9 cellular contexts compared by ENCODE assay signal in the genomic region with DNA sequence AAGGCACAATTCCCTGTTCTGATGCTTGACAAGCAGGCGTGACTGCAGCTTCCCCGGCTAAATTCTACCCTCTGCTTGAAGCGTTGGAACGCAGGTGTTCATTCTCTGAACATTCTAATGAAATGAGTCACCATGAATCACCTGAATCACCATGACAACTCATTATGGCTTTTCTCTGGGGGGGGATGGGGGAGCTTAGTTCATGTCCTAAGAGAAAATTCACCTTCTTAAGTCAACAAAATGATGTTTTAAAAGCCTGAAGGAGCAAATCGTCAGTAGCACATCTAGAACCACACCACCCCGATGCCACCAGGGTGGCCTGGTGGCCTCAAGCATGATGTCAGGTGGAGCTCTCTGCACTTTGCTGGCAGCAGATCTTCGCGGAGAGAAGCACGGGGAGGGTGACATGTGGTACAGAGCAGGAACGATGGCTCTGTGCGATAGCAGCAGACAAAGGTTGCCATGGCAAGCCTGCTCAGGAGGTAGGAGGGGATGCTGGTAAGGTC. TPM values are rescaled to one million over a fixed set of nuclear protein-coding genes. Genes with fewer than 3 reads are reported as not detected.
DNase-seq lines count a peak whose midpoint lies in the region; ATAC-seq, FAIRE-seq and TF ChIP-seq lines count a peak whose summit lies in the region.
"Had no signal": no experiment of that assay in that cellular context is flagged by ENCODE, and none has a peak within 500 bp of the region (broad histone marks: within the 10 kb centered on the region; RNA-seq: fewer than 3 reads in every experiment).

No MANE protein-coding gene starts in this region.

- ATAC-seq in stimulated activated naive CD8-positive, alpha-beta T cell treated with anti-CD3 and anti-CD28 coated beads, Interleukin-15, Interleukin-2, amounts not matched to agents 100 U/mL and 50 U/mL, for 24 hours = peak; percentile 41
- no peak for ATAC-seq in stimulated activated naive CD8-positive, alpha-beta T cell treated with anti-CD3 and anti-CD28 coated beads, Interleukin-15, amount 100 ng/mL, for 72 hours

- WGBS in esophagus squamous epithelium, 2 donors = 33 to 35% methylated on average over 9 to 11 of the region's 11 CpGs

- peaks cover 14% of the 10 kb centered on the region for H3K27me3 ChIP-seq in OCI-LY3 (ENCODE audit: low read depth, low read length)
- peaks cover 0 to 7% (median 0%) of the 10 kb centered on the region in 4 donors for H3K27me3 ChIP-seq in esophagus squamous epithelium

- peaks cover 10% of the 10 kb centered on the region for H3K4me1 Mint-ChIP-seq in stimulated activated naive CD8-positive, alpha-beta T cell treated with anti-CD3 and anti-CD28 coated beads, Interleukin-15, amount 100 ng/mL, for 72 hours

- H3K9ac ChIP-seq in OCI-LY3 (ENCODE audit: low read length) = no peak overlapping the region

- peak overlapping the region in 1 of 2 donors; percentile 44 for H3K4me3 Mint-ChIP-seq in stimulated activated naive CD8-positive, alpha-beta T cell treated with anti-CD3 and anti-CD28 coated beads, Interleukin-15, amount 100 ng/mL, for 72 hours

- H3K4me2 ChIP-seq in OCI-LY3 (ENCODE audit: low read length) = peak overlapping the region; percentile 50

- no peaks in the 10 kb centered on the region for H3K9me3 Mint-ChIP-seq in stimulated activated naive CD8-positive, alpha-beta T cell treated with anti-CD3 and anti-CD28 coated beads, Interleukin-15, amount 100 ng/mL, for 72 hours

- DNase-seq in stimulated activated naive CD8-positive, alpha-beta T cell treated with anti-CD3 and anti-CD28 coated beads, Interleukin-15, Interleukin-2, amounts not matched to agents 100 U/mL and 50 U/mL, for 24 hours = no peak
- DNase-seq in stimulated activated naive CD8-positive, alpha-beta T cell treated with anti-CD3 and anti-CD28 coated beads, Interleukin-15, amount 100 ng/mL, for 72 hours = no peak
- DNase-seq in fibroblast of mammary gland (ENCODE audit: low read depth) = peak; percentile 58
- DNase-seq in NCI-H1048 (lab: John Stamatoyannopoulos, UW) = no peak
- DNase-seq in MV-4-11 (lab: John Stamatoyannopoulos, UW) = no peak
- no peak for DNase-seq in GM12892 (ENCODE audit: insufficient read length)
- DNase-seq in esophagus squamous epithelium (lab: John Stamatoyannopoulos, UW) = no peak
- DNase-seq: DND-41 had no signal

- H3K4me1 ChIP-seq in OCI-LY3 (ENCODE audit: low read length) = peaks cover 20% of the 10 kb centered on the region
- peaks cover 0 to 17% (median 3%) of the 10 kb centered on the region in 3 donors for H3K4me1 ChIP-seq in esophagus squamous epithelium

- intact Hi-C loops in esophagus squamous epithelium (cut with DNase I) = no loop called here

- H3K4me3 ChIP-seq in OCI-LY3 (ENCODE audit: low read length) (no peak overlapping the region), fibroblast of mammary gland (ENCODE audit: control insufficient read depth, low read depth, low read length) (no peak overlapping the region), esophagus squamous epithelium (no peak overlapping the region)

- peaks cover 10% of the 10 kb centered on the region for H3K27me3 Mint-ChIP-seq in stimulated activated naive CD8-positive, alpha-beta T cell treated with anti-CD3 and anti-CD28 coated beads, Interleukin-15, amount 100 ng/mL, for 72 hours

- no peak overlapping the region for H2AFZ ChIP-seq in OCI-LY3 (ENCODE audit: low read depth, low read length)

- TF ChIP-seq POLR2A in GM12892 (IDR thresholded peaks at IDR 0.05; ENCODE audit: low read depth, low read length) (no peak), esophagus squamous epithelium (IDR thresholded peaks at IDR 0.05) (no peak)

- H3K36me3 ChIP-seq in OCI-LY3 (replicated peaks; ENCODE audit: low read depth, low read length) = no peaks in the 10 kb centered on the region
- H3K36me3 ChIP-seq in esophagus squamous epithelium = no peaks in the 10 kb centered on the region

- H3K79me2 ChIP-seq in OCI-LY3 (ENCODE audit: low read length) = no peaks in the 10 kb centered on the region

- H3K27ac ChIP-seq in OCI-LY3 (ENCODE audit: low read length) = no peak overlapping the region
- no peak overlapping the region for H3K27ac ChIP-seq in esophagus squamous epithelium

- no peak overlapping the region for H3K27ac Mint-ChIP-seq in stimulated activated naive CD8-positive, alpha-beta T cell treated with anti-CD3 and anti-CD28 coated beads, Interleukin-15, amount 100 ng/mL, for 72 hours

- TF ChIP-seq CTCF in OCI-LY3 (IDR thresholded peaks at IDR 0.05; ENCODE audit: low read depth, low read length) = no peak
- no peak for TF ChIP-seq CTCF in fibroblast of mammary gland (conservative IDR thresholded peaks at IDR 0.05; ENCODE audit: control insufficient read depth, insufficient read depth, low read depth, low read length)
- no peak for TF ChIP-seq CTCF in esophagus squamous epithelium (IDR thresholded peaks at IDR 0.05)

- no peak for FAIRE-seq in GM12892 (lab: Jason Lieb, UNC)

- H4K20me1 ChIP-seq in OCI-LY3 (ENCODE audit: insufficient read depth, low read length) = no peaks in the 10 kb centered on the region

- H3K9me3 ChIP-seq in OCI-LY3 (ENCODE audit: insufficient read depth, low read length) (no peaks in the 10 kb centered on the region), esophagus squamous epithelium (no peaks in the 10 kb centered on the region)

RNA-seq across cellular contexts. Expression of a gene that starts 33.8 kb away (rescaled TPM):
- polyA plus RNA-seq in GM12892 (2012; ENCODE audit: missing spikeins) = not detected
- total RNA-seq in esophagus squamous epithelium = under 1 TPM in 1 of 4 donors, not detected in 3; 0.35 TPM
